ENCODE assay signal across 10 cellular contexts in genomic region chr22:31244044-31244942, GRCh38. TPM values are rescaled to one million over a fixed set of nuclear protein-coding genes. Genes with fewer than 3 reads are reported as not detected.
A peak's percentile ranks its signal among the peaks of the same experiment; 100 is the strongest.
DNase-seq lines count a peak whose midpoint lies in the region; ATAC-seq and TF ChIP-seq lines count a peak whose summit lies in the region.
"Had no signal": no experiment of that assay in that cellular context is flagged by ENCODE, and none has a peak within 500 bp of the region (broad histone marks: within the 10 kb centered on the region; RNA-seq: fewer than 3 reads in every experiment).

No MANE protein-coding gene starts in this region.

- peak overlapping the region; percentile 43 for H2AFZ ChIP-seq in GM23248

- peaks cover 26% of the 10 kb centered on the region for H3K4me1 Mint-ChIP-seq in activated naive CD4-positive, alpha-beta T cell treated with anti-CD3 and anti-CD28 coated beads for 36 hours (ENCODE audit: low read depth)
- peaks cover 8 to 9% of the 10 kb centered on the region in 2 donors for H3K4me1 Mint-ChIP-seq in stimulated activated naive B cell treated with anti-CD40 and anti-IgM and Interleukin-4, amounts not matched to agents 10 μg/mL and 1 μg/mL and 100 μg/mL, for 72 hours

- H3K9ac ChIP-seq in GM23248, result peak overlapping the region; percentile 76
- peak overlapping the region; percentile 64 for H3K9ac ChIP-seq in skeletal muscle satellite cell (ENCODE audit: low read depth, low read length)
- H3K9ac ChIP-seq: KMS-11 had no signal

- no peaks in the 10 kb centered on the region for H3K36me3 ChIP-seq in GM23248 (ENCODE audit: low read depth)
- H3K36me3 ChIP-seq in skeletal muscle satellite cell (ENCODE audit: insufficient read depth, low read length), result no peaks in the 10 kb centered on the region

- 16 to 19% methylated on average over 9 of the region's 9 CpGs for WGBS in GM23248 (ENCODE audit: low coverage in 1 of 2, low lambda C conversion rate in 2 of 2, missing lambda C conversion rate in 2 of 2), 2 experiments

- intact Hi-C loops in activated naive CD4-positive, alpha-beta T cell treated with anti-CD3 and anti-CD28 coated beads for 36 hours (cut with micrococcal nuclease), result no loop called here

- H3K4me3 ChIP-seq in GM23248, result peak overlapping the region; percentile 28; the same call in 1 of the 2 replicates
- no peak overlapping the region for H3K4me3 ChIP-seq in foreskin fibroblast (ENCODE audit: low read depth in 1 of 2, low read length in 2 of 2)
- H3K4me3 ChIP-seq in skeletal muscle satellite cell (ENCODE audit: low read length), result peak overlapping the region; percentile 15
- H3K4me3 ChIP-seq: dorsolateral prefrontal cortex had no signal

- DNase-seq in GM23248 (peak; percentile 97), SW480 (ENCODE audit: low spot score) (peak; percentile 39), foreskin fibroblast (peak; percentile 60 to 79), Kasumi-1 (lab: John Stamatoyannopoulos, UW) (no peak)
- no peak for DNase-seq in activated naive CD4-positive, alpha-beta T cell treated with anti-CD3 and anti-CD28 coated beads for 36 hours
- DNase-seq in stimulated activated naive B cell treated with anti-CD40 and anti-IgM and Interleukin-4, amounts not matched to agents 10 μg/mL and 1 μg/mL and 100 μg/mL, for 72 hours, result no peak
- DNase-seq: dorsolateral prefrontal cortex had no signal

- H3K4me3 Mint-ChIP-seq in activated naive CD4-positive, alpha-beta T cell treated with anti-CD3 and anti-CD28 coated beads for 36 hours, result no peak overlapping the region
- H3K4me3 Mint-ChIP-seq in stimulated activated naive B cell treated with anti-CD40 and anti-IgM and Interleukin-4, amounts not matched to agents 10 μg/mL and 1 μg/mL and 100 μg/mL, for 72 hours, result no peak overlapping the region

- ATAC-seq in HG03045 (IDR thresholded peaks at IDR 0.05; ENCODE audit: unreplicated experiment), result no peak
- no peak for ATAC-seq in stimulated activated naive B cell treated with anti-CD40 and anti-IgM and Interleukin-4, amounts not matched to agents 10 μg/mL and 1 μg/mL and 100 μg/mL, for 72 hours (replicated peaks)

- H3K27me3 ChIP-seq in GM23248 (replicated peaks; ENCODE audit: insufficient read depth) (no peaks in the 10 kb centered on the region), skeletal muscle satellite cell (ENCODE audit: control insufficient read depth, insufficient read depth, low read length) (no peaks in the 10 kb centered on the region)
- H3K27me3 ChIP-seq: dorsolateral prefrontal cortex had no signal

- H4K20me1 ChIP-seq in GM23248 (ENCODE audit: insufficient read depth), result no peaks in the 10 kb centered on the region

- H3K36me3 Mint-ChIP-seq in activated naive CD4-positive, alpha-beta T cell treated with anti-CD3 and anti-CD28 coated beads for 36 hours (ENCODE audit: low read depth), result peaks cover 1% of the 10 kb centered on the region
- peaks cover 11 to 17% of the 10 kb centered on the region in 2 donors for H3K36me3 Mint-ChIP-seq in stimulated activated naive B cell treated with anti-CD40 and anti-IgM and Interleukin-4, amounts not matched to agents 10 μg/mL and 1 μg/mL and 100 μg/mL, for 72 hours

- no peak overlapping the region for H3K27ac Mint-ChIP-seq in activated naive CD4-positive, alpha-beta T cell treated with anti-CD3 and anti-CD28 coated beads for 36 hours
- H3K27ac Mint-ChIP-seq in stimulated activated naive B cell treated with anti-CD40 and anti-IgM and Interleukin-4, amounts not matched to agents 10 μg/mL and 1 μg/mL and 100 μg/mL, for 72 hours, result no peak overlapping the region

- H3K27ac ChIP-seq in GM23248, result peak overlapping the region; percentile 97
- H3K27ac ChIP-seq: KMS-11 had no signal

- no peaks in the 10 kb centered on the region for H3K9me3 Mint-ChIP-seq in activated naive CD4-positive, alpha-beta T cell treated with anti-CD3 and anti-CD28 coated beads for 36 hours
- H3K9me3 Mint-ChIP-seq in stimulated activated naive B cell treated with anti-CD40 and anti-IgM and Interleukin-4, amounts not matched to agents 10 μg/mL and 1 μg/mL and 100 μg/mL, for 72 hours, result no peaks in the 10 kb centered on the region

- H3K9me2 ChIP-seq in GM23248 (ENCODE audit: insufficient read depth), result no peaks in the 10 kb centered on the region

- no peaks in the 10 kb centered on the region for H3K27me3 Mint-ChIP-seq in activated naive CD4-positive, alpha-beta T cell treated with anti-CD3 and anti-CD28 coated beads for 36 hours (ENCODE audit: low read depth)
- H3K27me3 Mint-ChIP-seq in stimulated activated naive B cell treated with anti-CD40 and anti-IgM and Interleukin-4, amounts not matched to agents 10 μg/mL and 1 μg/mL and 100 μg/mL, for 72 hours, result no peaks in the 10 kb centered on the region

- H3K4me2 ChIP-seq in GM23248 (ENCODE audit: unreplicated experiment) (peak overlapping the region; percentile 62), skeletal muscle satellite cell (ENCODE audit: low read length) (peak overlapping the region; percentile 68)
- H3K4me2 ChIP-seq: KMS-11 had no signal

- peaks cover 39% of the 10 kb centered on the region for H3F3A ChIP-seq in GM23248 (ENCODE audit: insufficient read depth)

- in situ Hi-C loops in GM23248 (cut with MboI), result no loop called here

- H3K4me1 ChIP-seq in GM23248 (ENCODE audit: insufficient read depth) (peaks cover 44% of the 10 kb centered on the region), skeletal muscle satellite cell (ENCODE audit: control insufficient read depth, insufficient read depth, low read length) (peaks cover 67% of the 10 kb centered on the region)

- peaks cover 11% of the 10 kb centered on the region for H3K79me2 ChIP-seq in GM23248 (ENCODE audit: insufficient read depth)

- no peak for TF ChIP-seq CTCF in foreskin fibroblast (IDR thresholded peaks at IDR 0.05; ENCODE audit: low read depth, low read length)

- H3K9me3 ChIP-seq in GM23248 (ENCODE audit: low read depth) (no peaks in the 10 kb centered on the region), skeletal muscle satellite cell (replicated peaks; ENCODE audit: low read length) (no peaks in the 10 kb centered on the region)

- CTCF ChIA-PET in activated naive CD4-positive, alpha-beta T cell treated with anti-CD3 and anti-CD28 coated beads for 36 hours (lab: Charles Lee), result interaction anchor here (0.6 kb wide), 1 partner anchor 71 kb away, joined by 5 read pairs; no protein-coding TSS in a partner anchor

RNA-seq across cellular contexts. Expression of gene LIMK2, which starts 32.2 kb away (rescaled TPM):
- total RNA-seq in GM23248 (2014; rRNA removed; shearing (Covaris generic)), result 19.3 and 19.5 TPM in 2 replicates
- polyA plus RNA-seq in GM23248 (2016; fragmentation: Nextera tagmentation; extraction: Ambion mirVana), result 10.7 and 11.1 TPM in 2 replicates
- total RNA-seq in skeletal muscle satellite cell (2012; rRNA removed), result 8.9 and 16.8 TPM in 2 replicates
- 10 to 100 TPM; 50.8 to 50.9 TPM for total RNA-seq in activated naive CD4-positive, alpha-beta T cell treated with anti-CD3 and anti-CD28 coated beads for 36 hours

RNA-seq across cellular contexts. Expression of gene PIK3IP1, which starts 48.0 kb away (rescaled TPM):
- total RNA-seq in GM23248 (2014; rRNA removed; shearing (Covaris generic)), result 8.3 and 16.1 TPM in 2 replicates
- 10.0 and 11.1 TPM in 2 replicates for polyA plus RNA-seq in GM23248 (2016; fragmentation: Nextera tagmentation; extraction: Ambion mirVana)
- total RNA-seq in skeletal muscle satellite cell (2012; rRNA removed), result 4.4 and 6.6 TPM in 2 replicates
- total RNA-seq in activated naive CD4-positive, alpha-beta T cell treated with anti-CD3 and anti-CD28 coated beads for 36 hours, result 10 to 100 TPM; 27.4 to 28.6 TPM

Comparison
In these comparisons a context has a peak if more than half of its experiments do, and no peak if none do; other contexts are left out.
1. DNase-seq: peak in GM23248 (single experiment), SW480 (single experiment) and foreskin fibroblast (2 of 2); none in Kasumi-1 (0 of 2), activated naive CD4-positive, alpha-beta T cell treated with anti-CD3 and anti-CD28 coated beads for 36 hours (single experiment) and stimulated activated naive B cell treated with anti-CD40 and anti-IgM and Interleukin-4, amounts not matched to agents 10 μg/mL and 1 μg/mL and 100 μg/mL, for 72 hours (single experiment).
2. H3K4me3 ChIP-seq: peak in GM23248 (single experiment) and skeletal muscle satellite cell (single experiment); none in foreskin fibroblast (0 of 2).